8 cellular contexts compared by ENCODE assay signal in genomic region chr22:38201718-38202436, GRCh38. TPM values are rescaled to one million over a fixed set of nuclear protein-coding genes. Genes with fewer than 3 reads are reported as not detected.
DNase-seq lines count a peak whose midpoint lies in the region; ATAC-seq and TF ChIP-seq lines count a peak whose summit lies in the region.

Gene MAFF (plus strand): TSS chr22:38201994. CDS start chr22:38213854, 11,860 bp downstream.

- peak within 1 kb of the TSS; percentile 85 for H3K4me3 Mint-ChIP-seq in T-helper 2 cell treated with Interferon-gamma antibody and Interleukin-4, amounts not matched to agents 5 μg/mL and 100 μg/mL, for 36 hours

- 0% methylated on average over 64 to 85 of the region's 85 CpGs for WGBS in psoas muscle, 3 donors

- H3K27me3 Mint-ChIP-seq in T-helper 2 cell treated with Interferon-gamma antibody and Interleukin-4, amounts not matched to agents 5 μg/mL and 100 μg/mL, for 36 hours (ENCODE audit: low read depth): no peaks in the 10 kb centered on the region

- H3K27me3 ChIP-seq in right atrium auricular region (no peaks in the 10 kb centered on the region), psoas muscle (ENCODE audit: insufficient read depth in 3 of 3, low read length in 2 of 3) (no peaks in the 10 kb centered on the region)

- POLR2A ChIA-PET in GM10248 (lab: Yijun Ruan, JAX): interaction anchor here (1.4 kb wide), 1 partner anchor 20 kb away, joined by 5 read pairs; the partner anchor contains the start of gene PLA2G6

- peaks cover 27% of the 10 kb centered on the region for H3K4me1 Mint-ChIP-seq in T-helper 2 cell treated with Interferon-gamma antibody and Interleukin-4, amounts not matched to agents 5 μg/mL and 100 μg/mL, for 36 hours (ENCODE audit: low read depth)

- H3K4me3 ChIP-seq in right atrium auricular region (peak within 1 kb of the TSS; percentile 91 to 95), psoas muscle (peak within 1 kb of the TSS; percentile 72)

- H3K4me1 ChIP-seq in right atrium auricular region (peaks cover 0 to 27% of the 10 kb centered on the region in 2 donors), psoas muscle (peaks cover 22% of the 10 kb centered on the region)

- intact Hi-C loops in psoas muscle (cut with DNase I): loop anchor here (2.0 to 10.0 kb wide), 4 partner anchors 19 to 115 kb away; partner anchors contain the start of genes BAIAP2L2 (in 2 of the 2) and CSNK1E (in 1 of the 2)

- H3K27ac Mint-ChIP-seq in T-helper 2 cell treated with Interferon-gamma antibody and Interleukin-4, amounts not matched to agents 5 μg/mL and 100 μg/mL, for 36 hours: peak within 1 kb of the TSS; percentile 87

- ATAC-seq in HG02623 (IDR thresholded peaks at IDR 0.05; ENCODE audit: unreplicated experiment): peak; percentile 40
- peak; percentile 84 to 88 (median 86) for ATAC-seq in psoas muscle

- no peaks in the 10 kb centered on the region for H3K36me3 ChIP-seq in right atrium auricular region
- H3K36me3 ChIP-seq in psoas muscle (ENCODE audit: insufficient read depth in 1 of 2, low read depth in 1 of 2): no peaks in the 10 kb centered on the region

- H3K36me3 Mint-ChIP-seq in T-helper 2 cell treated with Interferon-gamma antibody and Interleukin-4, amounts not matched to agents 5 μg/mL and 100 μg/mL, for 36 hours (ENCODE audit: low read depth): no peaks in the 10 kb centered on the region

- no peak for TF ChIP-seq CTCF in GM10248 (IDR thresholded peaks at IDR 0.05; ENCODE audit: control extremely low read depth, extremely low read depth, low read depth, missing control alignments)
- no peak for TF ChIP-seq CTCF in right atrium auricular region (IDR thresholded peaks at IDR 0.05)
- no peak for TF ChIP-seq CTCF in psoas muscle (IDR thresholded peaks at IDR 0.05)

- CTCF ChIA-PET in GM10248 (lab: Yijun Ruan, JAX): interaction anchor here (1.2 to 1.7 kb wide), 3 partner anchors 10 to 20 kb away, joined by 3 to 4 read pairs (median 3); partner anchors contain the start of gene PLA2G6

- no peaks in the 10 kb centered on the region for H3K9me3 ChIP-seq in right atrium auricular region
- no peaks in the 10 kb centered on the region for H3K9me3 ChIP-seq in psoas muscle

- no peaks in the 10 kb centered on the region for H3K9me3 Mint-ChIP-seq in T-helper 2 cell treated with Interferon-gamma antibody and Interleukin-4, amounts not matched to agents 5 μg/mL and 100 μg/mL, for 36 hours

- peak; percentile 97 for DNase-seq in GM10248 (ENCODE audit: extremely low spot score)
- DNase-seq in NCI-H146 (lab: John Stamatoyannopoulos, UW): peak; percentile 86
- peak; percentile 90 for DNase-seq in T-helper 2 cell treated with Interferon-gamma antibody and Interleukin-4, amounts not matched to agents 5 μg/mL and 100 μg/mL, for 36 hours (ENCODE audit: low spot score)
- DNase-seq in anterior cingulate cortex (lab: John Stamatoyannopoulos, UW): peak in 56 of 58 donors; percentile 29 to 95 (median 86)
- peak; percentile 98 for DNase-seq in right atrium auricular region (ENCODE audit: low spot score)
- peak; percentile 97 to 99 for DNase-seq in psoas muscle
- peak; percentile 98 for DNase-seq in ureter (ENCODE audit: low spot score)

- H3K27ac ChIP-seq in right atrium auricular region (peak within 1 kb of the TSS; percentile 100), psoas muscle (peak within 1 kb of the TSS; percentile 95)

RNA-seq across cellular contexts. Expression of gene MAFF, which starts in this region (rescaled TPM):
- total RNA-seq in right atrium auricular region: 10 to 100 TPM; 24.8 to 43.5 TPM
- total RNA-seq in psoas muscle: 10 to 100 TPM in 3 of 4 donors, 1 to 10 TPM in 1; 5.7 to 63.8 (median 39.5) TPM
- polyA plus RNA-seq in psoas muscle: 100 to 1,000 TPM in 1 of 3 donors, 10 to 100 TPM in 2; 23.6 to 118 (median 26.9) TPM
- total RNA-seq in ureter: 27.0 TPM

Comparison
In these comparisons a context has a peak if more than half of its experiments do, and no peak if none do; other contexts are left out.
1. Peak in every context shown above with its lines: DNase-seq, ATAC-seq, H3K4me3 ChIP-seq and H3K27ac ChIP-seq.